In genomic region chr4:122167369-122167768, GRCh38 we compare ENCODE assay signal across 1 cellular context.
TF ChIP-seq lines count a peak whose summit lies in the region.

No MANE protein-coding gene starts in this region.

TF ChIP-seq in K562, 482 proteins besides CTCF, POLR2A, EP300 and RAD21 (continued from another document):
- TF ChIP-seq ZNF655 (CRISPR knock-in tag; IDR thresholded peaks at IDR 0.05) (no peak), MITF (IDR thresholded peaks at IDR 0.05) (no peak), STAG1 (CRISPR knock-in tag; IDR thresholded peaks at IDR 0.05; ENCODE audit: borderline replicate concordance) (no peak), ZNF395 (CRISPR knock-in tag; IDR thresholded peaks at IDR 0.05) (no peak), ETV6 (IDR thresholded peaks at IDR 0.05; ENCODE audit: borderline replicate concordance in 1 of 2, low read depth in 2 of 2, low read length in 1 of 2) (no peak), ETV6 (CRISPR knock-in tag; IDR thresholded peaks at IDR 0.05; ENCODE audit: borderline replicate concordance) (no peak)
